15 cellular contexts compared by ENCODE assay signal in the genomic region with DNA sequence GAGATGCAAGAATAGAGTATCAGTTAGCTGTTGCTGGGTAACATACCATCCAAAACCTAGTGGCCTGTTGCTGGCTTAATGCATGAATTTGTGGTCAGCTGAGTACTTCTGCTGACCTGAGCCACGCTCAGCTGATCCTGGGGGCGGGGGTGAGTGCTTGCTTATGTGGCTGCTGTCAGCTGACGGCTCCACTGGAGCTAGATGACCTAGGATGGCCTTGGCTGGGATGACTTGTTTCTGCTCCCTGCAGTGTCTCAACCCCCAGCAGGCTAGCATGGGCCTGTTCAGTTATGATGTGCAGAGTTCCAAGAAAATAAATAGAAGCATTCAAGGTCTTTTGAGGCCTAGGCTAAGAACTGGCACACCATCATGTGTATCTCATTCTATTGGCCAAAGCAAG.
DNase-seq lines count a peak whose midpoint lies in the region; ATAC-seq, FAIRE-seq and TF ChIP-seq lines count a peak whose summit lies in the region.
"Had no signal": no experiment of that assay in that cellular context is flagged by ENCODE, and none has a peak within 500 bp of the region (broad histone marks: within the 10 kb centered on the region; RNA-seq: fewer than 3 reads in every experiment).

No MANE protein-coding gene starts in this region.

- H2BK120ac ChIP-seq in trophoblast cell (ENCODE audit: insufficient read depth, low read length, poor library complexity), result no peak overlapping the region

- ATAC-seq in left ventricle myocardium superior, result peak; percentile 94
- ATAC-seq: activated CD8-positive, alpha-beta T cell treated with anti-CD3 and anti-CD28 coated beads, Interleukin-2, amount 10 ng/mL, durations not matched to agents 7 days and 5 days; mucosa of descending colon had no signal

- no peaks in the 10 kb centered on the region for H3K4me1 Mint-ChIP-seq in activated CD4-positive, alpha-beta memory T cell treated with anti-CD3 and anti-CD28 coated beads, Interleukin-2, amount 10 ng/mL, durations not matched to agents 7 days and 5 days

- H4K91ac ChIP-seq in trophoblast cell (ENCODE audit: low read depth, low read length), result no peak overlapping the region

- H4K8ac ChIP-seq in trophoblast cell (ENCODE audit: low read depth, low read length), result no peak overlapping the region

- H3K9me3 Mint-ChIP-seq in activated CD4-positive, alpha-beta memory T cell treated with anti-CD3 and anti-CD28 coated beads, Interleukin-2, amount 10 ng/mL, durations not matched to agents 7 days and 5 days, result no peaks in the 10 kb centered on the region
- H3K9me3 Mint-ChIP-seq: activated T-helper 2 cell treated with anti-CD3 and anti-CD28 coated beads, Interferon-gamma antibody, Interleukin-2, Interleukin-4, amounts not matched to agents 10 μg/mL and 5 μg/mL and 100 μg/mL, durations not matched to agents 14 hours and 24 hours and 36 hours had no signal

- H3K36me3 Mint-ChIP-seq in activated CD4-positive, alpha-beta memory T cell treated with anti-CD3 and anti-CD28 coated beads, Interleukin-2, amount 10 ng/mL, durations not matched to agents 7 days and 5 days (ENCODE audit: low read depth), result no peaks in the 10 kb centered on the region

- no peak overlapping the region for H2BK12ac ChIP-seq in trophoblast cell (ENCODE audit: low read length)

- no peak overlapping the region for H3K27ac Mint-ChIP-seq in activated CD4-positive, alpha-beta memory T cell treated with anti-CD3 and anti-CD28 coated beads, Interleukin-2, amount 10 ng/mL, durations not matched to agents 7 days and 5 days
- H3K27ac Mint-ChIP-seq: activated CD8-positive, alpha-beta T cell treated with anti-CD3 and anti-CD28 coated beads, Interleukin-2, amount 10 ng/mL, durations not matched to agents 7 days and 5 days; activated T-helper 2 cell treated with anti-CD3 and anti-CD28 coated beads, Interferon-gamma antibody, Interleukin-2, Interleukin-4, amounts not matched to agents 10 μg/mL and 5 μg/mL and 100 μg/mL, durations not matched to agents 14 hours and 24 hours and 36 hours had no signal

- DNase-seq in G401 (ENCODE audit: low spot score) (peak; percentile 10), bronchial epithelial cell (ENCODE audit: low read depth) (peak; percentile 62), left ventricle myocardium superior (peak; percentile 79), smooth muscle cell of the brain vasculature (ENCODE audit: low read depth, low spot score) (peak; percentile 91), trophoblast cell (no peak), SHP77 treated with DMSO at 0.1 percent for 48 hours (lab: John Stamatoyannopoulos, UW) (no peak), DMS 273 (lab: John Stamatoyannopoulos, UW; ENCODE audit: unreplicated experiment) (no peak)
- DNase-seq in activated CD4-positive, alpha-beta memory T cell treated with anti-CD3 and anti-CD28 coated beads, Interleukin-2, amount 10 ng/mL, durations not matched to agents 7 days and 5 days, result no peak
- DNase-seq: activated CD8-positive, alpha-beta T cell treated with anti-CD3 and anti-CD28 coated beads, Interleukin-2, amount 10 ng/mL, durations not matched to agents 7 days and 5 days; NCI-H1694; stimulated activated CD4-positive, alpha-beta T cell treated with anti-CD3 and anti-CD28 coated beads, Interleukin-15, amount 100 ng/mL, for 24 hours had no signal

- H3K27ac ChIP-seq in trophoblast cell (ENCODE audit: low read depth, low read length), result no peak overlapping the region
- H3K27ac ChIP-seq: VCaP had no signal

- H3K4me2 ChIP-seq in trophoblast cell (ENCODE audit: low read length), result no peak overlapping the region

- H3K14ac ChIP-seq in trophoblast cell (ENCODE audit: low read length), result no peak overlapping the region

- no peak overlapping the region for H2AK5ac ChIP-seq in trophoblast cell (ENCODE audit: low read length)

- no CpG with 5 or more reads among the region's 3 CpGs for WGBS in trophoblast cell (ENCODE audit: extremely low coverage, insufficient coverage, insufficient read length)

- H4K12ac ChIP-seq in trophoblast cell (ENCODE audit: low read depth, low read length), result no peak overlapping the region

- H3K4ac ChIP-seq in trophoblast cell (ENCODE audit: low read depth, low read length), result no peak overlapping the region

- H3K79me1 ChIP-seq in trophoblast cell (ENCODE audit: low read length), result no peaks in the 10 kb centered on the region

- no peak overlapping the region for H2AFZ ChIP-seq in trophoblast cell (ENCODE audit: insufficient read depth, low read length, poor library complexity)

- H3K4me3 ChIP-seq in bronchial epithelial cell (ENCODE audit: low read depth, low read length), result no peak overlapping the region
- H3K4me3 ChIP-seq in trophoblast cell (ENCODE audit: low read depth, low read length), result no peak overlapping the region
- H3K4me3 ChIP-seq: mucosa of descending colon had no signal

- TF ChIP-seq CTCF in bronchial epithelial cell (IDR thresholded peaks at IDR 0.05; ENCODE audit: insufficient read depth, low read length, severe bottlenecking), result no peak

- H3K36me3 ChIP-seq in bronchial epithelial cell (ENCODE audit: control insufficient read depth, insufficient read depth, low read length), result no peaks in the 10 kb centered on the region
- H3K36me3 ChIP-seq in trophoblast cell (ENCODE audit: control insufficient read depth in 1 of 2, insufficient read depth in 2 of 2, low read length in 2 of 2), result no peaks in the 10 kb centered on the region

- POLR2A ChIA-PET in activated CD4-positive, alpha-beta memory T cell treated with anti-CD3 and anti-CD28 coated beads, Interleukin-2, amount 10 ng/mL, durations not matched to agents 7 days and 5 days (lab: Charles Lee), result no interaction called here

- H3K27me3 ChIP-seq in bronchial epithelial cell (ENCODE audit: control insufficient read depth, insufficient read depth, low read length) (no peaks in the 10 kb centered on the region), trophoblast cell (ENCODE audit: insufficient read depth, low read length) (no peaks in the 10 kb centered on the region)

- no peaks in the 10 kb centered on the region for H3K27me3 Mint-ChIP-seq in activated CD4-positive, alpha-beta memory T cell treated with anti-CD3 and anti-CD28 coated beads, Interleukin-2, amount 10 ng/mL, durations not matched to agents 7 days and 5 days

- CTCF ChIA-PET in activated CD4-positive, alpha-beta memory T cell treated with anti-CD3 and anti-CD28 coated beads, Interleukin-2, amount 10 ng/mL, durations not matched to agents 7 days and 5 days (lab: Charles Lee), result no interaction called here

- FAIRE-seq in bronchial epithelial cell (lab: Jason Lieb, UNC), result no peak
- FAIRE-seq: islet of Langerhans had no signal

- H3K79me2 ChIP-seq in trophoblast cell (ENCODE audit: control insufficient read depth, insufficient read depth, low read length, poor library complexity), result no peaks in the 10 kb centered on the region

- intact Hi-C loops in left ventricle myocardium superior (cut with micrococcal nuclease), result no loop called here

- peaks cover 13% of the 10 kb centered on the region for H3K9me3 ChIP-seq in trophoblast cell (ENCODE audit: insufficient read depth, low read depth, low read length)
- H3K9me3 ChIP-seq: mucosa of descending colon had no signal

- in situ Hi-C loops in G401 (cut with HindIII; ENCODE audit: low sequenced_read_pairs), result no loop called here

- no peak overlapping the region for H3K9ac ChIP-seq in trophoblast cell (ENCODE audit: low read length)

- H3K4me3 Mint-ChIP-seq in activated CD4-positive, alpha-beta memory T cell treated with anti-CD3 and anti-CD28 coated beads, Interleukin-2, amount 10 ng/mL, durations not matched to agents 7 days and 5 days, result no peak overlapping the region
- H3K4me3 Mint-ChIP-seq: activated CD8-positive, alpha-beta T cell treated with anti-CD3 and anti-CD28 coated beads, Interleukin-2, amount 10 ng/mL, durations not matched to agents 7 days and 5 days had no signal

- H2BK5ac ChIP-seq in trophoblast cell (ENCODE audit: low read depth, low read length, poor library complexity), result no peak overlapping the region

- H3K4me1 ChIP-seq in trophoblast cell (ENCODE audit: control insufficient read depth in 1 of 2, insufficient read depth in 2 of 2, low read length in 2 of 2), result no peaks in the 10 kb centered on the region

- no peak overlapping the region for H3K18ac ChIP-seq in trophoblast cell (ENCODE audit: low read length)

- no peak overlapping the region for H3K23ac ChIP-seq in trophoblast cell (ENCODE audit: low read length)

Comparison
In these comparisons a context has a peak if more than half of its experiments do, and no peak if none do; other contexts are left out.
1. DNase-seq: peak in G401 (single experiment), bronchial epithelial cell (single experiment), left ventricle myocardium superior (single experiment) and smooth muscle cell of the brain vasculature (single experiment); none in trophoblast cell (0 of 2), SHP77 treated with DMSO at 0.1 percent for 48 hours (single experiment), activated CD4-positive, alpha-beta memory T cell treated with anti-CD3 and anti-CD28 coated beads, Interleukin-2, amount 10 ng/mL, durations not matched to agents 7 days and 5 days (single experiment) and DMS 273 (single experiment).